ENCODE assay signal across 25 cellular contexts in genomic region chr1:70768211-70768610, GRCh38.
"Had no signal": no experiment of that assay in that cellular context is flagged by ENCODE, and none has a peak within 500 bp of the region (broad histone marks: within the 10 kb centered on the region; RNA-seq: fewer than 3 reads in every experiment).

No MANE protein-coding gene starts in this region.

- ATAC-seq: effector memory CD8-positive, alpha-beta T cell; heart right ventricle; left cardiac atrium; left lung; natural killer cell; psoas muscle; right cardiac atrium; stimulated activated naive B cell treated with anti-CD40 and anti-IgM and Interleukin-4, amounts not matched to agents 10 μg/mL and 1 μg/mL and 100 μg/mL, for 72 hours had no signal

- H3K27ac ChIP-seq: esophagus squamous epithelium, heart right ventricle, left lung, ovary, psoas muscle, sigmoid colon, skin epidermis, spleen, thoracic aorta, tibial nerve, upper lobe of left lung had no signal

- H3K4me3 ChIP-seq: esophagus squamous epithelium, heart right ventricle, left lung, ovary, psoas muscle, sigmoid colon, skin epidermis, spleen, thoracic aorta, tibial nerve, upper lobe of left lung had no signal

- DNase-seq: dermis blood vessel endothelial cell; effector memory CD8-positive, alpha-beta T cell; erythroblast; esophagus squamous epithelium; foreskin melanocyte; glutamatergic neuron; heart right ventricle; hippocampal formation; left cardiac atrium; left lung; mesenchymal stem cell; natural killer cell; occipital lobe; ovary; posterior cingulate gyrus; psoas muscle; right cardiac atrium; sigmoid colon; spleen; stimulated activated CD4-positive, alpha-beta T cell treated with anti-CD3 and anti-CD28 coated beads, Interleukin-4, amount 100 ng/mL, for 4 hours; stimulated activated naive B cell treated with anti-CD40 and anti-IgM and Interleukin-4, amounts not matched to agents 10 μg/mL and 1 μg/mL and 100 μg/mL, for 72 hours; upper lobe of left lung had no signal
